18 cellular contexts compared by ENCODE assay signal in the genomic region with DNA sequence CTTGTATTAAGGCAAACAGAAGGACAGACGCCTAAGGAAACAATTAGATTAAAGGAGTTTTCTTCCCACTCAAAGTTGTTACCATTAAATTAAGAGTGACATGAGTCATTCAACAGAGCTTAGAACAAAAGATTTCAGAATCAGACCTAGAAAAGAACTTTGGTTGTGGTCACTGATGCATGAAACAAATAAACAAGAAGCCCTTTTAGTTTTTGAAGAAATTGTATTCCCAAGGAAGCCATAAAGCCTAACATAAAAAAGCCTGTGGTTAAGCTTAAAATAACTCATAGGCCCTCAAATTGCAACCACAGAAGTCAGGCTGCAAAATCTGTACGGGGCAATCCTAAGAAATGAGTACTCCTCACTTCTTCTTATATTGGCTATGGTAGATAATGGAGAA. TPM values are rescaled to one million over a fixed set of nuclear protein-coding genes. Genes with fewer than 3 reads are reported as not detected.
DNase-seq lines count a peak whose midpoint lies in the region; ATAC-seq and TF ChIP-seq lines count a peak whose summit lies in the region.
"Had no signal": no experiment of that assay in that cellular context is flagged by ENCODE, and none has a peak within 500 bp of the region (broad histone marks: within the 10 kb centered on the region; RNA-seq: fewer than 3 reads in every experiment).

No MANE protein-coding gene starts in this region.

- H3K27ac ChIP-seq in A673 (ENCODE audit: low read depth, low read length, poor library complexity, severe bottlenecking) (no peak overlapping the region), psoas muscle (no peak overlapping the region)
- H3K27ac ChIP-seq: C4-2B had no signal

- H3K27me3 ChIP-seq in A673 (replicated peaks; ENCODE audit: insufficient read depth, low read depth, low read length, poor library complexity) (peaks cover 20% of the 10 kb centered on the region), psoas muscle (ENCODE audit: insufficient read depth in 3 of 3, low read length in 2 of 3) (no peaks in the 10 kb centered on the region)

- no TSS peak for BruUV-seq in A673 (replicated peaks; lab: Mats Ljungman, UMichigan)

- H3K9me3 ChIP-seq in A673 (ENCODE audit: low read depth, low read length, poor library complexity, severe bottlenecking) = no peaks in the 10 kb centered on the region
- no peaks in the 10 kb centered on the region for H3K9me3 ChIP-seq in psoas muscle

- WGBS in psoas muscle, 3 donors = 68 to 78% (median 71%) methylated on average over 2 of the region's 2 CpGs

- intact Hi-C loops in A673 (cut with micrococcal nuclease; ENCODE audit: unreplicated experiment) (no loop called here), psoas muscle (cut with DNase I) (no loop called here)

- H3K4me3 ChIP-seq in A673 (ENCODE audit: low read depth, low read length, poor library complexity, severe bottlenecking) = no peak overlapping the region
- no peak overlapping the region for H3K4me3 ChIP-seq in psoas muscle
- H3K4me3 ChIP-seq: GM23338, K562 had no signal

- no peaks in the 10 kb centered on the region for H3K4me1 ChIP-seq in A673 (ENCODE audit: insufficient read depth, low read length, poor library complexity, severe bottlenecking)
- H3K4me1 ChIP-seq in psoas muscle = no peaks in the 10 kb centered on the region

- CTCF ChIA-PET in A673 (lab: Charles Lee) = no interaction called here

- H3K36me3 ChIP-seq in A673 (ENCODE audit: insufficient read depth, low read length, poor library complexity, severe bottlenecking) = no peaks in the 10 kb centered on the region
- H3K36me3 ChIP-seq in psoas muscle (ENCODE audit: insufficient read depth in 1 of 2, low read depth in 1 of 2) = no peaks in the 10 kb centered on the region

- TF ChIP-seq CTCF in A673 (conservative IDR thresholded peaks at IDR 0.05; ENCODE audit: low read depth, low read length) (no peak), psoas muscle (IDR thresholded peaks at IDR 0.05) (no peak)

- ATAC-seq in psoas muscle = no peak
- ATAC-seq in GM19324 (IDR thresholded peaks at IDR 0.05; ENCODE audit: low FRiP score, unreplicated experiment) = no peak
- no peak for ATAC-seq in GM18520 (IDR thresholded peaks at IDR 0.05; ENCODE audit: unreplicated experiment)
- ATAC-seq: GM23338, K562, PC-3 had no signal

- POLR2A ChIA-PET in A673 (lab: Charles Lee; ENCODE audit: low non-redundant PET) = no interaction called here

- DNase-seq in A673 (ENCODE audit: low spot score) (peak; percentile 64), H4 (ENCODE audit: low spot score) (peak; percentile 53), NCI-H82 treated with DMSO at 0.1 percent for 48 hours (lab: John Stamatoyannopoulos, UW; ENCODE audit: unreplicated experiment) (peak; percentile 23), fibroblast of peridontal ligament (ENCODE audit: extremely low read depth) (peak; percentile 44), psoas muscle (no peak), DMS53 treated with DMSO at 0.1 percent for 48 hours (lab: John Stamatoyannopoulos, UW; ENCODE audit: unreplicated experiment) (no peak)
- DNase-seq: DND-41, NCI-H1092, NCI-H1436 treated with DMSO at 0.1 percent for 48 hours, NCI-H2029 treated with DMSO at 0.1 percent for 48 hours, NCI-H510A, NCI-H748 treated with DMSO at 0.1 percent for 48 hours, PC-3 had no signal

RNA-seq across cellular contexts. Expression of gene TRIM26, which starts 17.9 kb away (rescaled TPM):
- total RNA-seq in A673 (2021) = 38.6 and 41.3 TPM in 2 replicates
- 39.6 and 50.5 TPM in 2 replicates for total RNA-seq in H4 (2014; rRNA removed; shearing (Covaris generic))
- total RNA-seq in psoas muscle = 10 to 100 TPM; 13.2 to 18.1 (median 14.8) TPM
- 10 to 100 TPM; 13.1 to 36.4 (median 17.9) TPM for polyA plus RNA-seq in psoas muscle

Comparison
In these comparisons a context has a peak if more than half of its experiments do, and no peak if none do; other contexts are left out.
1. DNase-seq: peak in A673 (single experiment), H4 (single experiment), NCI-H82 treated with DMSO at 0.1 percent for 48 hours (single experiment) and fibroblast of peridontal ligament (single experiment); none in psoas muscle (0 of 2) and DMS53 treated with DMSO at 0.1 percent for 48 hours (single experiment).